Comparison of ENCODE assay signal across 36 cellular contexts in genomic region chr4:15986900-15987299, GRCh38. TPM values are rescaled to one million over a fixed set of nuclear protein-coding genes. Genes with fewer than 3 reads are reported as not detected.
"Had no signal": no experiment of that assay in that cellular context is flagged by ENCODE, and none has a peak within 500 bp of the region (broad histone marks: within the 10 kb centered on the region; RNA-seq: fewer than 3 reads in every experiment).

No MANE protein-coding gene starts in this region.

- DNase-seq: activated CD4-positive, alpha-beta memory T cell treated with anti-CD3 and anti-CD28 coated beads for 36 hours; activated CD4-positive, alpha-beta T cell treated with anti-CD3 and anti-CD28 coated beads for 36 hours; activated CD4-positive, alpha-beta T cell treated with anti-CD3 and anti-CD28 coated beads, Interleukin-2, amount 10 ng/mL, durations not matched to agents 24 days and 14 days; activated CD4-positive, CD25-positive, alpha-beta regulatory T cell; activated CD4-positive, CD25-positive, alpha-beta regulatory T cell treated with anti-CD3 and anti-CD28 coated beads, Interleukin-2, amount 50 U/mL, for 72 hours; activated CD8-positive, alpha-beta memory T cell treated with anti-CD3 and anti-CD28 coated beads, Interleukin-2, amount 10 ng/mL, durations not matched to agents 7 days and 5 days; activated CD8-positive, alpha-beta memory T cell treated with anti-CD3 and anti-CD28 coated beads, Interleukin-2, amount 50 U/mL, for 4 hours; activated CD8-positive, alpha-beta T cell treated with anti-CD3 and anti-CD28 coated beads, Interleukin-2, amount 10 ng/mL, durations not matched to agents 7 days and 5 days; activated effector memory CD4-positive, alpha-beta T cell treated with anti-CD3 and anti-CD28 coated beads, Interleukin-2, amount 50 U/mL, for 16 hours; activated naive CD4-positive, alpha-beta T cell treated with anti-CD3 and anti-CD28 coated beads for 36 hours; activated naive CD8-positive, alpha-beta T cell treated with anti-CD3 and anti-CD28 coated beads for 36 hours; activated naive CD8-positive, alpha-beta T cell treated with anti-CD3 and anti-CD28 coated beads, Interleukin-2, amount 50 U/mL, for 24 hours; activated T-cell treated with anti-CD3 and anti-CD28 coated beads, Interleukin-2, amount 50 U/mL, for 1 hour; activated T-cell treated with anti-CD3 and anti-CD28 coated beads, Interleukin-2, amount 50 U/mL, for 48 hours; central memory CD4-positive, alpha-beta T cell; cerebellar nuclear complex; colonic mucosa; effector CD8-positive, alpha-beta T cell; esophagus squamous epithelium; foreskin fibroblast; T-helper 2 cell had no signal

- H3K27me3 ChIP-seq: adrenal gland, ascending aorta, breast epithelium, cardiac muscle cell, colonic mucosa had no signal

- H3K36me3 ChIP-seq: adrenal gland, breast epithelium, cardiac muscle cell, colonic mucosa, esophagus squamous epithelium had no signal

- H3K4me1 Mint-ChIP-seq: activated CD4-positive, alpha-beta T cell treated with anti-CD3 and anti-CD28 coated beads for 36 hours; activated CD4-positive, alpha-beta T cell treated with anti-CD3 and anti-CD28 coated beads, Interleukin-2, amount 10 ng/mL, durations not matched to agents 24 days and 14 days; activated naive CD4-positive, alpha-beta T cell treated with anti-CD3 and anti-CD28 coated beads, Interleukin-2, amount 50 U/mL, for 24 hours had no signal

- ATAC-seq: activated CD4-positive, alpha-beta T cell treated with anti-CD3 and anti-CD28 coated beads for 36 hours; activated CD8-positive, alpha-beta memory T cell treated with anti-CD3 and anti-CD28 coated beads, Interleukin-2, amount 10 ng/mL, durations not matched to agents 7 days and 5 days; activated CD8-positive, alpha-beta T cell treated with anti-CD3 and anti-CD28 coated beads, Interleukin-2, amount 10 ng/mL, durations not matched to agents 7 days and 5 days; activated naive CD8-positive, alpha-beta T cell treated with anti-CD3 and anti-CD28 coated beads, Interleukin-2, amount 50 U/mL, for 24 hours had no signal

- H3K27me3 Mint-ChIP-seq: brain had no signal

- H3K9me3 Mint-ChIP-seq: activated CD4-positive, alpha-beta memory T cell treated with anti-CD3 and anti-CD28 coated beads for 36 hours; activated CD4-positive, alpha-beta T cell treated with anti-CD3 and anti-CD28 coated beads, Interleukin-2, amount 10 ng/mL, durations not matched to agents 24 days and 14 days; activated naive CD4-positive, alpha-beta T cell treated with anti-CD3 and anti-CD28 coated beads for 36 hours; activated naive CD4-positive, alpha-beta T cell treated with anti-CD3 and anti-CD28 coated beads, Interleukin-2, amount 50 U/mL, for 24 hours; activated naive CD8-positive, alpha-beta T cell treated with anti-CD3 and anti-CD28 coated beads for 36 hours; activated naive CD8-positive, alpha-beta T cell treated with anti-CD3 and anti-CD28 coated beads, Interleukin-2, amount 50 U/mL, for 24 hours; activated T-helper 1 cell treated with anti-CD3 and anti-CD28 coated beads, Interleukin-12 subunit alpha, Interleukin-12 subunit beta, Interleukin-2, Interleukin-4 antibody, amounts not matched to agents 30 ng/mL and 10 ng/mL and 1 ng/mL, durations not matched to agents 14 hours and 24 hours and 36 hours; activated T-helper 2 cell treated with anti-CD3 and anti-CD28 coated beads, Interferon-gamma antibody, Interleukin-2, Interleukin-4, amounts not matched to agents 10 μg/mL and 5 μg/mL and 100 μg/mL, durations not matched to agents 14 hours and 24 hours and 36 hours; brain had no signal

- H3K4me1 ChIP-seq: adrenal gland, ascending aorta, breast epithelium, colonic mucosa, esophagus squamous epithelium had no signal

- H3K9me3 ChIP-seq: adrenal gland, ascending aorta, breast epithelium, colonic mucosa, esophagus squamous epithelium had no signal

- H3K4me3 ChIP-seq: adrenal gland, ascending aorta, breast epithelium, cardiac muscle cell, colonic mucosa, esophagus squamous epithelium had no signal

- H3K27ac Mint-ChIP-seq: activated CD4-positive, alpha-beta memory T cell treated with anti-CD3 and anti-CD28 coated beads for 36 hours; activated CD4-positive, alpha-beta T cell treated with anti-CD3 and anti-CD28 coated beads for 36 hours; activated CD4-positive, alpha-beta T cell treated with anti-CD3 and anti-CD28 coated beads, Interleukin-2, amount 10 ng/mL, durations not matched to agents 24 days and 14 days; activated CD8-positive, alpha-beta memory T cell treated with anti-CD3 and anti-CD28 coated beads, Interleukin-2, amount 10 ng/mL, durations not matched to agents 7 days and 5 days; activated CD8-positive, alpha-beta T cell treated with anti-CD3 and anti-CD28 coated beads, Interleukin-2, amount 10 ng/mL, durations not matched to agents 7 days and 5 days; activated naive CD4-positive, alpha-beta T cell treated with anti-CD3 and anti-CD28 coated beads for 36 hours; activated naive CD4-positive, alpha-beta T cell treated with anti-CD3 and anti-CD28 coated beads, Interleukin-2, amount 50 U/mL, for 24 hours; activated naive CD8-positive, alpha-beta T cell treated with anti-CD3 and anti-CD28 coated beads for 36 hours; activated naive CD8-positive, alpha-beta T cell treated with anti-CD3 and anti-CD28 coated beads, Interleukin-2, amount 50 U/mL, for 24 hours; activated T-helper 1 cell treated with anti-CD3 and anti-CD28 coated beads, Interleukin-12 subunit alpha, Interleukin-12 subunit beta, Interleukin-2, Interleukin-4 antibody, amounts not matched to agents 30 ng/mL and 10 ng/mL and 1 ng/mL, durations not matched to agents 14 hours and 24 hours and 36 hours; activated T-helper 2 cell treated with anti-CD3 and anti-CD28 coated beads, Interferon-gamma antibody, Interleukin-2, Interleukin-4, amounts not matched to agents 10 μg/mL and 5 μg/mL and 100 μg/mL, durations not matched to agents 14 hours and 24 hours and 36 hours; brain had no signal

- H3K4me3 Mint-ChIP-seq: activated CD4-positive, alpha-beta memory T cell treated with anti-CD3 and anti-CD28 coated beads for 36 hours; activated CD4-positive, alpha-beta T cell treated with anti-CD3 and anti-CD28 coated beads for 36 hours; activated CD4-positive, alpha-beta T cell treated with anti-CD3 and anti-CD28 coated beads, Interleukin-2, amount 10 ng/mL, durations not matched to agents 24 days and 14 days; activated CD8-positive, alpha-beta memory T cell treated with anti-CD3 and anti-CD28 coated beads, Interleukin-2, amount 10 ng/mL, durations not matched to agents 7 days and 5 days; activated CD8-positive, alpha-beta T cell treated with anti-CD3 and anti-CD28 coated beads, Interleukin-2, amount 10 ng/mL, durations not matched to agents 7 days and 5 days; activated naive CD4-positive, alpha-beta T cell treated with anti-CD3 and anti-CD28 coated beads for 36 hours; activated naive CD4-positive, alpha-beta T cell treated with anti-CD3 and anti-CD28 coated beads, Interleukin-2, amount 50 U/mL, for 24 hours; activated naive CD8-positive, alpha-beta T cell treated with anti-CD3 and anti-CD28 coated beads for 36 hours; activated naive CD8-positive, alpha-beta T cell treated with anti-CD3 and anti-CD28 coated beads, Interleukin-2, amount 50 U/mL, for 24 hours; activated T-helper 1 cell treated with anti-CD3 and anti-CD28 coated beads, Interleukin-12 subunit alpha, Interleukin-12 subunit beta, Interleukin-2, Interleukin-4 antibody, amounts not matched to agents 30 ng/mL and 10 ng/mL and 1 ng/mL, durations not matched to agents 14 hours and 24 hours and 36 hours; brain had no signal

- H3K27ac ChIP-seq: adrenal gland, ascending aorta, breast epithelium, cardiac muscle cell, colonic mucosa, epithelial cell of prostate, esophagus squamous epithelium had no signal

- H3K36me3 Mint-ChIP-seq: activated CD4-positive, alpha-beta memory T cell treated with anti-CD3 and anti-CD28 coated beads for 36 hours; activated CD8-positive, alpha-beta memory T cell treated with anti-CD3 and anti-CD28 coated beads, Interleukin-2, amount 10 ng/mL, durations not matched to agents 7 days and 5 days; activated naive CD4-positive, alpha-beta T cell treated with anti-CD3 and anti-CD28 coated beads, Interleukin-2, amount 50 U/mL, for 24 hours; activated naive CD8-positive, alpha-beta T cell treated with anti-CD3 and anti-CD28 coated beads for 36 hours had no signal

RNA-seq across cellular contexts. Expression of gene FGFBP2, which starts 23.9 kb away (rescaled TPM):
- total RNA-seq: activated naive CD4-positive, alpha-beta T cell treated with anti-CD3 and anti-CD28 coated beads for 36 hours; ascending aorta; cardiac muscle cell; dermis microvascular lymphatic vessel endothelial cell; endothelial cell of umbilical vein; esophagus squamous epithelium; fibroblast of lung; frontal cortex had no signal
- polyA plus RNA-seq: cardiac muscle cell, endothelial cell of umbilical vein had no signal

RNA-seq across cellular contexts. Expression of gene FGFBP1, which starts 48.4 kb away (rescaled TPM):
- total RNA-seq: activated CD4-positive, alpha-beta memory T cell treated with anti-CD3 and anti-CD28 coated beads for 36 hours; activated CD4-positive, alpha-beta T cell treated with anti-CD3 and anti-CD28 coated beads for 36 hours; activated CD4-positive, alpha-beta T cell treated with anti-CD3 and anti-CD28 coated beads, Interleukin-2, amount 10 ng/mL, durations not matched to agents 24 days and 14 days; activated CD8-positive, alpha-beta memory T cell treated with anti-CD3 and anti-CD28 coated beads for 36 hours; activated CD8-positive, alpha-beta memory T cell treated with anti-CD3 and anti-CD28 coated beads, Interleukin-2, amount 10 ng/mL, durations not matched to agents 7 days and 5 days; activated CD8-positive, alpha-beta T cell treated with anti-CD3 and anti-CD28 coated beads, Interleukin-2, amount 10 ng/mL, durations not matched to agents 7 days and 5 days; activated naive CD4-positive, alpha-beta T cell treated with anti-CD3 and anti-CD28 coated beads for 36 hours; activated naive CD8-positive, alpha-beta T cell treated with anti-CD3 and anti-CD28 coated beads for 36 hours; activated T-helper 1 cell treated with anti-CD3 and anti-CD28 coated beads, Interleukin-12 subunit alpha, Interleukin-12 subunit beta, Interleukin-2, Interleukin-4 antibody, amounts not matched to agents 30 ng/mL and 10 ng/mL and 1 ng/mL, durations not matched to agents 14 hours and 24 hours and 36 hours; activated T-helper 2 cell treated with anti-CD3 and anti-CD28 coated beads, Interferon-gamma antibody, Interleukin-2, Interleukin-4, amounts not matched to agents 10 μg/mL and 5 μg/mL and 100 μg/mL, durations not matched to agents 14 hours and 24 hours and 36 hours; adrenal gland; ascending aorta; cardiac muscle cell; dermis microvascular lymphatic vessel endothelial cell; endothelial cell of umbilical vein; fibroblast of lung; frontal cortex; T-helper 1 cell treated with Interleukin-12 subunit alpha and Interleukin-12 subunit beta and Interleukin-4 antibody, amounts not matched to agents 30 ng/mL and 1 ng/mL, for 36 hours had no signal
- polyA plus RNA-seq: cardiac muscle cell, endothelial cell of umbilical vein, fibroblast of lung had no signal
